In the genomic region with DNA sequence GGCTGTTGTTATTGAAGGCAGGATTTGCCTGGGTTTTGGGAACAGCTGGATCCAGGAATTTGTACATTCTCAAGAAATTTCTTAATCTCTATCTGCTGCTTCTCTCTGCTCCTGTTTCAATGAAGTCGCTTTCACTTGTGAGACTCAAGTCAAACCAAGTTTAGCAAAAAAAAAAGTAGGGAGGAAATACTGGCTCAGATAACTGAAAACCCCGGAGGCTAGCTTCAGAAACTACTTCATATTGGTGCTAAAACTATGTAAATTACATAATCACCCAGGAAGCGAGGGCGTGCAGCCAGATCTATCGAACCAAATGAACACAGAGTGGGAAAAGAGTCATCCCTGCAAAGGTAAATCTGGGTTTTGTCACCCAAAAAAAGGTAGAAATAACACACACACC, we compare ENCODE assay signal across 23 cellular contexts.
DNase-seq lines count a peak whose midpoint lies in the region; ATAC-seq and TF ChIP-seq lines count a peak whose summit lies in the region.
"Had no signal": no experiment of that assay in that cellular context is flagged by ENCODE, and none has a peak within 500 bp of the region (broad histone marks: within the 10 kb centered on the region; RNA-seq: fewer than 3 reads in every experiment).

No MANE protein-coding gene starts in this region.

- peak overlapping the region; percentile 69 for H2AFZ ChIP-seq in mammary epithelial cell (ENCODE audit: low read depth, low read length)

- no peak overlapping the region for H3K27ac Mint-ChIP-seq in naive thymus-derived CD4-positive, alpha-beta T cell
- H3K27ac Mint-ChIP-seq: activated T-cell treated with anti-CD3 and anti-CD28 coated beads, Interleukin-2, amount 50 U/mL, for 72 hours; CD4-positive, CD25-positive, alpha-beta regulatory T cell; HFFc6; memory B cell; stimulated activated effector memory CD8-positive, alpha-beta T cell treated with anti-CD3 and anti-CD28 coated beads, Interleukin-12 subunit alpha, Interleukin-12 subunit beta, amount 100 ng/mL, for 72 hours; T-helper 1 cell treated with Interleukin-12 subunit alpha and Interleukin-12 subunit beta and Interleukin-4 antibody, amounts not matched to agents 30 μg/mL and 1 μg/mL, for 36 hours had no signal

- POLR2A ChIA-PET in naive thymus-derived CD4-positive, alpha-beta T cell (lab: Charles Lee), result no interaction called here

- no peaks in the 10 kb centered on the region for H3K9me3 ChIP-seq in mammary epithelial cell (replicated peaks; ENCODE audit: insufficient read depth, low read length)
- H3K9me3 ChIP-seq in skeletal muscle satellite cell (replicated peaks; ENCODE audit: low read length), result no peaks in the 10 kb centered on the region
- H3K9me3 ChIP-seq in naive thymus-derived CD4-positive, alpha-beta T cell (ENCODE audit: control insufficient read depth in 2 of 3, low read length in 3 of 3), result no peaks in the 10 kb centered on the region
- H3K9me3 ChIP-seq: Peyer's patch, prostate gland had no signal

- no peaks in the 10 kb centered on the region for H3K27me3 ChIP-seq in mammary epithelial cell (ENCODE audit: insufficient read depth, low read length)
- H3K27me3 ChIP-seq in skeletal muscle satellite cell (ENCODE audit: control insufficient read depth, insufficient read depth, low read length), result peaks cover 5% of the 10 kb centered on the region
- H3K27me3 ChIP-seq in naive thymus-derived CD4-positive, alpha-beta T cell (ENCODE audit: control insufficient read depth in 2 of 2, insufficient read depth in 2 of 2, low read length in 2 of 2), result no peaks in the 10 kb centered on the region
- H3K27me3 ChIP-seq: Peyer's patch had no signal

- BruUV-seq in mammary epithelial cell (replicated peaks; lab: Mats Ljungman, UMichigan), result no TSS peak

- no peaks in the 10 kb centered on the region for H4K20me1 ChIP-seq in mammary epithelial cell (ENCODE audit: insufficient read depth, low read length)

- H3K4me3 ChIP-seq in GM12865 (ENCODE audit: low read depth, low read length) (no peak overlapping the region), mammary epithelial cell (replicated peaks in 1 of 3; ENCODE audit: insufficient read depth in 1 of 3, low read depth in 2 of 3, low read length in 3 of 3) (peak overlapping the region in 1 of 3 experiments; percentile 8), skeletal muscle satellite cell (ENCODE audit: low read length) (peak overlapping the region; percentile 12)
- no peak overlapping the region for H3K4me3 ChIP-seq in naive thymus-derived CD4-positive, alpha-beta T cell (ENCODE audit: low read length)
- H3K4me3 ChIP-seq: Peyer's patch, prostate gland had no signal

- H3K9ac ChIP-seq in mammary epithelial cell (ENCODE audit: insufficient read depth, low read length), result no peak overlapping the region
- H3K9ac ChIP-seq in skeletal muscle satellite cell (ENCODE audit: low read depth, low read length), result peak overlapping the region; percentile 40

- peaks cover 22 to 56% (median 41%) of the 10 kb centered on the region in 5 donors for H3K27me3 Mint-ChIP-seq in naive thymus-derived CD4-positive, alpha-beta T cell

- H3K4me1 ChIP-seq in mammary epithelial cell (ENCODE audit: insufficient read depth, low read length), result peaks cover 15% of the 10 kb centered on the region
- H3K4me1 ChIP-seq in skeletal muscle satellite cell (ENCODE audit: control insufficient read depth, insufficient read depth, low read length), result peaks cover 14% of the 10 kb centered on the region
- H3K4me1 ChIP-seq in naive thymus-derived CD4-positive, alpha-beta T cell (ENCODE audit: control insufficient read depth in 2 of 2, insufficient read depth in 2 of 2, low read length in 2 of 2), result no peaks in the 10 kb centered on the region
- H3K4me1 ChIP-seq: Peyer's patch, prostate gland had no signal

- H3K36me3 ChIP-seq in mammary epithelial cell (ENCODE audit: insufficient read depth, low read length) (no peaks in the 10 kb centered on the region), skeletal muscle satellite cell (ENCODE audit: insufficient read depth, low read length) (no peaks in the 10 kb centered on the region)
- H3K36me3 ChIP-seq in naive thymus-derived CD4-positive, alpha-beta T cell (ENCODE audit: control insufficient read depth in 2 of 3, insufficient read depth in 3 of 3, low read length in 3 of 3), result no peaks in the 10 kb centered on the region
- H3K36me3 ChIP-seq: Peyer's patch, prostate gland had no signal

- H3K79me2 ChIP-seq in mammary epithelial cell (ENCODE audit: insufficient read depth, low read length), result no peaks in the 10 kb centered on the region

- H3K4me1 Mint-ChIP-seq in naive thymus-derived CD4-positive, alpha-beta T cell, result peaks cover 0 to 4% (median 0%) of the 10 kb centered on the region in 7 donors
- H3K4me1 Mint-ChIP-seq: stimulated activated effector memory CD8-positive, alpha-beta T cell treated with anti-CD3 and anti-CD28 coated beads, Interleukin-12 subunit alpha, Interleukin-12 subunit beta, amount 100 ng/mL, for 72 hours had no signal

- CTCF ChIA-PET in mammary epithelial cell (lab: Charles Lee; ENCODE audit: low non-redundant PET), result no interaction called here
- CTCF ChIA-PET in naive thymus-derived CD4-positive, alpha-beta T cell (lab: Charles Lee), result no interaction called here

- TF ChIP-seq CTCF in GM12865 (IDR thresholded peaks at IDR 0.05; ENCODE audit: insufficient read depth, low read depth, low read length, missing control alignments), result no peak
- TF ChIP-seq CTCF in mammary epithelial cell (conservative IDR thresholded peaks at IDR 0.05 in 1 of 2, IDR thresholded peaks at IDR 0.05 in 1 of 2; ENCODE audit: extremely low read depth in 1 of 2, insufficient read depth in 1 of 2, low read depth in 1 of 2, low read length in 2 of 2), result no peak

- H3K4me3 Mint-ChIP-seq in naive thymus-derived CD4-positive, alpha-beta T cell, result no peak overlapping the region
- H3K4me3 Mint-ChIP-seq: activated T-cell treated with anti-CD3 and anti-CD28 coated beads, Interleukin-2, amount 50 U/mL, for 72 hours; CD4-positive, CD25-positive, alpha-beta regulatory T cell; HFFc6; memory B cell; stimulated activated effector memory CD8-positive, alpha-beta T cell treated with anti-CD3 and anti-CD28 coated beads, Interleukin-12 subunit alpha, Interleukin-12 subunit beta, amount 100 ng/mL, for 72 hours; T-helper 1 cell treated with Interleukin-12 subunit alpha and Interleukin-12 subunit beta and Interleukin-4 antibody, amounts not matched to agents 30 μg/mL and 1 μg/mL, for 36 hours had no signal

- H3K36me3 Mint-ChIP-seq in naive thymus-derived CD4-positive, alpha-beta T cell, result no peaks in the 10 kb centered on the region
- H3K36me3 Mint-ChIP-seq: CD4-positive, CD25-positive, alpha-beta regulatory T cell; memory B cell; stimulated activated effector memory CD8-positive, alpha-beta T cell treated with anti-CD3 and anti-CD28 coated beads, Interleukin-12 subunit alpha, Interleukin-12 subunit beta, amount 100 ng/mL, for 72 hours had no signal

- in situ Hi-C loops in mammary epithelial cell (cut with MboI; ENCODE audit: low sequenced_read_pairs in 2 of 2), result no loop called here

- DNase-seq in GM12865 (ENCODE audit: low read depth) (peak; percentile 16), mammary epithelial cell (peak; percentile 34), left ventricle myocardium superior (peak; percentile 62), SHP77 (lab: John Stamatoyannopoulos, UW) (no peak)
- no peak for DNase-seq in naive thymus-derived CD4-positive, alpha-beta T cell
- DNase-seq: activated T-cell treated with anti-CD3 and anti-CD28 coated beads, Interleukin-2, amount 50 U/mL, for 72 hours; aorta; CD4-positive, CD25-positive, alpha-beta regulatory T cell; effector memory CD4-positive, alpha-beta T cell; GDM1; HFFc6; hippocampal formation; NCI-H1105; NCI-H446 had no signal

- intact Hi-C loops in mammary epithelial cell (cut with micrococcal nuclease) (no loop called here), left ventricle myocardium superior (cut with micrococcal nuclease) (no loop called here)
- intact Hi-C loops in naive thymus-derived CD4-positive, alpha-beta T cell (cut with micrococcal nuclease), result no loop called here

- dilution Hi-C loops in mammary epithelial cell (cut with HindIII; ENCODE audit: low sequenced_read_pairs), result no loop called here

- 2% methylated on average over 5 of the region's 5 CpGs for WGBS in mammary epithelial cell (ENCODE audit: low coverage, missing lambda C conversion rate)

- ATAC-seq in left ventricle myocardium superior, result peak; percentile 79
- ATAC-seq in naive thymus-derived CD4-positive, alpha-beta T cell, result no peak
- ATAC-seq in HG03025 (IDR thresholded peaks at IDR 0.05; ENCODE audit: low FRiP score, unreplicated experiment), result no peak
- ATAC-seq in GM21723 (IDR thresholded peaks at IDR 0.05; ENCODE audit: unreplicated experiment), result no peak
- ATAC-seq: activated T-cell treated with anti-CD3 and anti-CD28 coated beads, Interleukin-2, amount 50 U/mL, for 72 hours; HepG2; stimulated activated effector memory CD8-positive, alpha-beta T cell treated with anti-CD3 and anti-CD28 coated beads, Interleukin-12 subunit alpha, Interleukin-12 subunit beta, amount 100 ng/mL, for 72 hours had no signal

- H3K27ac ChIP-seq in mammary epithelial cell (ENCODE audit: insufficient read depth, low read depth, low read length), result no peak overlapping the region
- H3K27ac ChIP-seq in naive thymus-derived CD4-positive, alpha-beta T cell (ENCODE audit: low read depth, low read length), result no peak overlapping the region
- H3K27ac ChIP-seq: Peyer's patch, prostate gland had no signal

- H3K4me2 ChIP-seq in mammary epithelial cell (ENCODE audit: insufficient read depth, low read depth, low read length), result peak overlapping the region; percentile 71
- peak overlapping the region; percentile 66 for H3K4me2 ChIP-seq in skeletal muscle satellite cell (ENCODE audit: low read length)

- peaks cover 0 to 3% (median 0%) of the 10 kb centered on the region in 11 donors for H3K9me3 Mint-ChIP-seq in naive thymus-derived CD4-positive, alpha-beta T cell
- H3K9me3 Mint-ChIP-seq: activated T-cell treated with anti-CD3 and anti-CD28 coated beads, Interleukin-2, amount 50 U/mL, for 72 hours; HFFc6; memory B cell; stimulated activated effector memory CD8-positive, alpha-beta T cell treated with anti-CD3 and anti-CD28 coated beads, Interleukin-12 subunit alpha, Interleukin-12 subunit beta, amount 100 ng/mL, for 72 hours; T-helper 1 cell treated with Interleukin-12 subunit alpha and Interleukin-12 subunit beta and Interleukin-4 antibody, amounts not matched to agents 30 μg/mL and 1 μg/mL, for 36 hours had no signal

Comparison
In these comparisons a context has a peak if more than half of its experiments do, and no peak if none do; other contexts are left out.
1. DNase-seq: peak in GM12865 (single experiment), mammary epithelial cell (single experiment) and left ventricle myocardium superior (single experiment); none in naive thymus-derived CD4-positive, alpha-beta T cell (0 of 9) and SHP77 (0 of 2).